ENCODE assay signal across 1 cellular context in the genomic region with DNA sequence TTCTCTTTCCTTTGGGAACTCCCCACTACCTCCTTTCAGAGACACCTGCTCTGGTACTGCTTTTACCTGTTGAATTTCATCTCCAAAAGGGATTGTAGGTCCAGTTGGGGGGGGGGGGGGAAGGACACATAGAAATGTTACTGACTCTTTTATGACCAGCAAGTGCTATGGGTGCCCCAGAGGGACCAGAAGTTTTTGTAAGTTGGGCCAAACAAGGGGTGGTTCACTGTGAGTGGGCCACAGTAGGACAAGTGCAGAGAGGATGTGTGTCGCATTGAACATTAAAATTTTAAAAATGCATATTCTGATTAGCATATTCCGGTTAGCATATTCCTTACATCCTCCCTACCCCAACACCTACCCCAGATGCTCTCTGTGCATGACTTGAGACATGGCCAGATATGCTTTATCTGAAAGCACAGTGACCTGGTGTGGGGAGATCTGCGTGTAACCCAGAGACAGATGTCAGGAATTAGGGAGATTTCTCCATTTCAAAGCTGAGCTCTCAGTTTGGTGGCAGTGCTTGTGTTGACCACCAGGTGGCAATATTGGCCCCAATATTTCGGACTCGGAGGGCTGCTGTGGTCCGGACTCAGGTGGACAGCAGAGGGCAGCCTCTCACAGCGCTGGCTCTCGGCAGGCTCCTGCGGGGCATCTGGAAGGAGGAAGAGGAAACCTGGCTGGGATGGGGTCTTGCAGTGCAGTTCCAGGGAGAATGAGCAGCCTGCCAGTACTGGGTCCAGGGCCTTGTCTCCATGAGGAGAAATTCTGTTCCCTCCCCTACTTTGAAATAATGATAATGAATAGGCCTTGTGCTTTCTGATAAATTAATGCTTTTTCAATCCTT.
A peak's percentile ranks its signal among the peaks of the same experiment; 100 is the strongest.
TF ChIP-seq lines count a peak whose summit lies in the region.

No MANE protein-coding gene starts in this region.

TF ChIP-seq in HepG2, 621 proteins besides CTCF, POLR2A, EP300 and RAD21 (continued from another document):
- TF ChIP-seq, protein P1, sequence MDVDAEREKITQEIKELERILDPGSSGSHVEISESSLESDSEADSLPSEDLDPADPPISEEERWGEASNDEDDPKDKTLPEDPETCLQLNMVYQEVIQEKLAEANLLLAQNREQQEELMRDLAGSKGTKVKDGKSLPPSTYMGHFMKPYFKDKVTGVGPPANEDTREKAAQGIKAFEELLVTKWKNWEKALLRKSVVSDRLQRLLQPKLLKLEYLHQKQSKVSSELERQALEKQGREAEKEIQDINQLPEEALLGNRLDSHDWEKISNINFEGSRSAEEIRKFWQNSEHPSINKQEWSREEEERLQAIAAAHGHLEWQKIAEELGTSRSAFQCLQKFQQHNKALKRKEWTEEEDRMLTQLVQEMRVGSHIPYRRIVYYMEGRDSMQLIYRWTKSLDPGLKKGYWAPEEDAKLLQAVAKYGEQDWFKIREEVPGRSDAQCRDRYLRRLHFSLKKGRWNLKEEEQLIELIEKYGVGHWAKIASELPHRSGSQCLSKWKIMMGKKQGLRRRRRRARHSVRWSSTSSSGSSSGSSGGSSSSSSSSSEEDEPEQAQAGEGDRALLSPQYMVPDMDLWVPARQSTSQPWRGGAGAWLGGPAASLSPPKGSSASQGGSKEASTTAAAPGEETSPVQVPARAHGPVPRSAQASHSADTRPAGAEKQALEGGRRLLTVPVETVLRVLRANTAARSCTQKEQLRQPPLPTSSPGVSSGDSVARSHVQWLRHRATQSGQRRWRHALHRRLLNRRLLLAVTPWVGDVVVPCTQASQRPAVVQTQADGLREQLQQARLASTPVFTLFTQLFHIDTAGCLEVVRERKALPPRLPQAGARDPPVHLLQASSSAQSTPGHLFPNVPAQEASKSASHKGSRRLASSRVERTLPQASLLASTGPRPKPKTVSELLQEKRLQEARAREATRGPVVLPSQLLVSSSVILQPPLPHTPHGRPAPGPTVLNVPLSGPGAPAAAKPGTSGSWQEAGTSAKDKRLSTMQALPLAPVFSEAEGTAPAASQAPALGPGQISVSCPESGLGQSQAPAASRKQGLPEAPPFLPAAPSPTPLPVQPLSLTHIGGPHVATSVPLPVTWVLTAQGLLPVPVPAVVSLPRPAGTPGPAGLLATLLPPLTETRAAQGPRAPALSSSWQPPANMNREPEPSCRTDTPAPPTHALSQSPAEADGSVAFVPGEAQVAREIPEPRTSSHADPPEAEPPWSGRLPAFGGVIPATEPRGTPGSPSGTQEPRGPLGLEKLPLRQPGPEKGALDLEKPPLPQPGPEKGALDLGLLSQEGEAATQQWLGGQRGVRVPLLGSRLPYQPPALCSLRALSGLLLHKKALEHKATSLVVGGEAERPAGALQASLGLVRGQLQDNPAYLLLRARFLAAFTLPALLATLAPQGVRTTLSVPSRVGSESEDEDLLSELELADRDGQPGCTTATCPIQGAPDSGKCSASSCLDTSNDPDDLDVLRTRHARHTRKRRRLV (CRISPR knock-in tag; IDR thresholded peaks at IDR 0.05): no peak
- TF ChIP-seq RFX5 (IDR thresholded peaks at IDR 0.05; ENCODE audit: low read depth, low read length): no peak
- TF ChIP-seq ZNF335 (CRISPR knock-in tag; IDR thresholded peaks at IDR 0.05): peak; percentile 78; the same call in 1 of the 2 replicates
- TF ChIP-seq HMG20B (CRISPR knock-in tag; conservative IDR thresholded peaks at IDR 0.05): peak; percentile 74; the same call in 1 of the 2 replicates
- TF ChIP-seq SNAPC2 (CRISPR knock-in tag; IDR thresholded peaks at IDR 0.05): peak; percentile 78; the same call in 1 of the 2 replicates
- TF ChIP-seq, protein P2, sequence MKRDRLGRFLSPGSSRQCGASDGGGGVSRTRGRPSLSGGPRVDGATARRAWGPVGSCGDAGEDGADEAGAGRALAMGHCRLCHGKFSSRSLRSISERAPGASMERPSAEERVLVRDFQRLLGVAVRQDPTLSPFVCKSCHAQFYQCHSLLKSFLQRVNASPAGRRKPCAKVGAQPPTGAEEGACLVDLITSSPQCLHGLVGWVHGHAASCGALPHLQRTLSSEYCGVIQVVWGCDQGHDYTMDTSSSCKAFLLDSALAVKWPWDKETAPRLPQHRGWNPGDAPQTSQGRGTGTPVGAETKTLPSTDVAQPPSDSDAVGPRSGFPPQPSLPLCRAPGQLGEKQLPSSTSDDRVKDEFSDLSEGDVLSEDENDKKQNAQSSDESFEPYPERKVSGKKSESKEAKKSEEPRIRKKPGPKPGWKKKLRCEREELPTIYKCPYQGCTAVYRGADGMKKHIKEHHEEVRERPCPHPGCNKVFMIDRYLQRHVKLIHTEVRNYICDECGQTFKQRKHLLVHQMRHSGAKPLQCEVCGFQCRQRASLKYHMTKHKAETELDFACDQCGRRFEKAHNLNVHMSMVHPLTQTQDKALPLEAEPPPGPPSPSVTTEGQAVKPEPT (CRISPR knock-in tag; IDR thresholded peaks at IDR 0.05; ENCODE audit: low read depth): no peak; the same call in 1 of the 2 replicates
- no peak for TF ChIP-seq TRIM24 (CRISPR knock-in tag; IDR thresholded peaks at IDR 0.05)
- TF ChIP-seq ZNF589 (CRISPR knock-in tag; conservative IDR thresholded peaks at IDR 0.05): no peak
- peak; percentile 89; the same call in 1 of the 2 replicates for TF ChIP-seq MTF2 (CRISPR knock-in tag; IDR thresholded peaks at IDR 0.05; ENCODE audit: borderline replicate concordance)
- TF ChIP-seq ATF7-NPFF (CRISPR knock-in tag; IDR thresholded peaks at IDR 0.05; ENCODE audit: low read depth): 0 out of 2 replicates have a peak, but pooled peaks have one; percentile 75
- no peak for TF ChIP-seq DMAP1 (CRISPR knock-in tag; IDR thresholded peaks at IDR 0.05)
- no peak for TF ChIP-seq HOXA7 (CRISPR knock-in tag; IDR thresholded peaks at IDR 0.05)
- TF ChIP-seq GFI1 (CRISPR knock-in tag; IDR thresholded peaks at IDR 0.05; ENCODE audit: borderline replicate concordance): no peak
- peak; percentile 87; the same call in 1 of the 2 replicates for TF ChIP-seq KDM5B (CRISPR knock-in tag; IDR thresholded peaks at IDR 0.05; ENCODE audit: borderline replicate concordance)
- TF ChIP-seq GLI4 (CRISPR knock-in tag; IDR thresholded peaks at IDR 0.05; ENCODE audit: borderline replicate concordance): peak; percentile 53; the same call in 1 of the 2 replicates
- TF ChIP-seq, protein P3, sequence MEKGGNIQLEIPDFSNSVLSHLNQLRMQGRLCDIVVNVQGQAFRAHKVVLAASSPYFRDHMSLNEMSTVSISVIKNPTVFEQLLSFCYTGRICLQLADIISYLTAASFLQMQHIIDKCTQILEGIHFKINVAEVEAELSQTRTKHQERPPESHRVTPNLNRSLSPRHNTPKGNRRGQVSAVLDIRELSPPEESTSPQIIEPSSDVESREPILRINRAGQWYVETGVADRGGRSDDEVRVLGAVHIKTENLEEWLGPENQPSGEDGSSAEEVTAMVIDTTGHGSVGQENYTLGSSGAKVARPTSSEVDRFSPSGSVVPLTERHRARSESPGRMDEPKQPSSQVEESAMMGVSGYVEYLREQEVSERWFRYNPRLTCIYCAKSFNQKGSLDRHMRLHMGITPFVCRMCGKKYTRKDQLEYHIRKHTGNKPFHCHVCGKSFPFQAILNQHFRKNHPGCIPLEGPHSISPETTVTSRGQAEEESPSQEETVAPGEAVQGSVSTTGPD (CRISPR knock-in tag; IDR thresholded peaks at IDR 0.05): no peak
- no peak for TF ChIP-seq ARNT (IDR thresholded peaks at IDR 0.05)
- TF ChIP-seq, protein P4, sequence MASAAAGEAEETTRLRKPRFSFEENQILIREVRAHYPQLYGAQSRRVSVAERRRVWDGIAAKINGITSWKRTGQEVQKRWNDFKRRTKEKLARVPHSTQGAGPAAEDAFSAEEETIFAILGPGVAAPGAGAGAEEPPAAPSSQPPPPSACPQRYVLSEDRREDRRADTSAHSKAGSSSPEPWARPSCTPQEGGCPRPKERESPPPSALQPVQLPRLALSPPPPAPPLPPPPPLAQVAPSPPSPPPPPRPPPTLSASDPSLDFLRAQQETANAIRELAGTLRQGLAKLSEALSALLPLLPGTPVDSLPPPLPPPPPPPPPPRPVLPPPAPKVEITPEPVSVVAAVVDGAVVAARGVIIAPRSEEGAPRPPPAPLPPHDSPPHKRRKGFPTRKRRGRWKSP (CRISPR knock-in tag; IDR thresholded peaks at IDR 0.05): peak; percentile 88
- peak; percentile 94; the same call in 1 of the 2 replicates for TF ChIP-seq TBP (CRISPR knock-in tag; IDR thresholded peaks at IDR 0.05)
- no peak for TF ChIP-seq SMAD9 (CRISPR knock-in tag; IDR thresholded peaks at IDR 0.05)
- no peak for TF ChIP-seq ZNF7 (CRISPR knock-in tag; IDR thresholded peaks at IDR 0.05)
- TF ChIP-seq DPF2 (CRISPR knock-in tag; IDR thresholded peaks at IDR 0.05; ENCODE audit: borderline replicate concordance, low read depth): no peak
- TF ChIP-seq ZNF547 (CRISPR knock-in tag; IDR thresholded peaks at IDR 0.05): peak; percentile 78
- TF ChIP-seq ZNF256 (CRISPR knock-in tag; conservative IDR thresholded peaks at IDR 0.05): no peak
